In the genomic region with DNA sequence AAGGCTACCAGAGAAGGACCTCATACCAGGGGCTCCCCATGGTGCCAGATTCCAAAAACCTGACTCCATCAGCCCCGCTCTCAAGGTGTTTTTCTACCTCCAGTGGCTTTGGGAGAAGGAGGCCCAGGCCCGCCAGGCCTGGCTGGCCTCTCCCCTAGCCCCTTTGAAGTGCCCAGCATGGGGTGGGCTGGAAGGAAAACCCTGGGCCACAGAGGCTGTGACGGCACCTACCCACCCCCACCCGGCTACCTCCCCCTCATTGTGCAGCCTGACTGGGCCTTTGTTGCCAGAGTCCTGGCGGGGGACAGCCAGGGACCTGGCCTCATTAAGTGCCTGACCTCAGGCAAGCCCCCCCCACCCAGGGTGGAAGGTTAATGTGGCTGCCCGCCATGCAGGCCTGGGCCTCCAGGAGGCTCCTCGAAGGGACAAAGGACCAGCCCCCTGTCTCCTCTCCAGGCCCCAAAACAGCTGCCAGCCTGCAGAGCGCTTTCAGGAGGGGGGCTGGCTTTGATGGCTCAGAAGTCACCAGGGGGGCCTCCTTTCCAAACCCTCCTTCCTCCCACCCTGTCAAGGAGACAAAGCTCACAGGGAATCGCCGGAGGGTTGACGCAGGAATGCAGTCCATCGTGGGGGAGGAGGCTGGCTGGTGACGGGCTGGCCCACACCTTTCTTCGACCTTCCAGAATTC, we compare ENCODE assay signal across 22 cellular contexts.
DNase-seq lines count a peak whose midpoint lies in the region; ATAC-seq, FAIRE-seq and TF ChIP-seq lines count a peak whose summit lies in the region.
"Had no signal": no experiment of that assay in that cellular context is flagged by ENCODE, and none has a peak within 500 bp of the region (broad histone marks: within the 10 kb centered on the region; RNA-seq: fewer than 3 reads in every experiment).

No MANE protein-coding gene starts in this region.

- H3K27ac Mint-ChIP-seq in mesothelial cell of epicardium: peak overlapping the region; percentile 87
- H3K27ac Mint-ChIP-seq: activated naive CD8-positive, alpha-beta T cell treated with anti-CD3 and anti-CD28 coated beads, Interleukin-2, amount 50 U/mL, for 24 hours; activated T-helper 17 cell treated with anti-CD3 and anti-CD28 coated beads, Interleukin-2, amount 50 U/mL, for 72 hours; effector memory CD8-positive, alpha-beta T cell had no signal

- DNase-seq in H1 (ENCODE audit: low read depth in 1 of 2, low spot score in 2 of 2): peak; percentile 76 to 78
- DNase-seq in mesothelial cell of epicardium (ENCODE audit: low spot score in 2 of 2, unreplicated experiment in 2 of 2): no peak
- DNase-seq in NCI-H446 (lab: John Stamatoyannopoulos, UW): no peak
- DNase-seq in DMS153 treated with DMSO at 0.1 percent for 48 hours (lab: John Stamatoyannopoulos, UW; ENCODE audit: unreplicated experiment): no peak
- DNase-seq in H4 (ENCODE audit: low spot score): no peak
- DNase-seq: activated CD4-positive, CD25-positive, alpha-beta regulatory T cell treated with anti-CD3 and anti-CD28 coated beads, Interleukin-2, amount 50 U/mL, for 72 hours; activated naive CD8-positive, alpha-beta T cell treated with anti-CD3 and anti-CD28 coated beads, Interleukin-2, amount 50 U/mL, for 24 hours; effector memory CD8-positive, alpha-beta T cell; heart right ventricle; mucosa of descending colon; NCI-H1105 treated with DMSO at 0.1 percent for 48 hours; nucleus accumbens; PC-9; stimulated activated naive CD4-positive, alpha-beta T cell; upper lobe of right lung had no signal

- no peak for ATAC-seq in esophagus mucosa
- ATAC-seq: activated naive CD8-positive, alpha-beta T cell treated with anti-CD3 and anti-CD28 coated beads, Interleukin-2, amount 50 U/mL, for 24 hours; activated T-helper 17 cell treated with anti-CD3 and anti-CD28 coated beads, Interleukin-2, amount 50 U/mL, for 72 hours; effector memory CD8-positive, alpha-beta T cell; heart right ventricle; left lobe of liver; mucosa of descending colon; sciatic nerve; upper lobe of right lung had no signal

- peaks cover 32 to 55% (median 53%) of the 10 kb centered on the region in 10 experiments for H3K4me1 ChIP-seq in BLaER1 treated with 17β-estradiol and CSF1 and Interleukin-3, amounts not matched to agents 10 nM and 100 nM
- H3K4me1 ChIP-seq in HUES6 (ENCODE audit: control insufficient read depth, insufficient read depth, low read length): peaks cover 70% of the 10 kb centered on the region
- peaks cover 47 to 54% (median 50%) of the 10 kb centered on the region in 4 experiments for H3K4me1 ChIP-seq in H1 (replicated peaks in 1 of 4; ENCODE audit: control insufficient read depth in 3 of 4, insufficient read depth in 4 of 4, low read length in 3 of 4)

- no peaks in the 10 kb centered on the region for H3K79me2 ChIP-seq in H1 (ENCODE audit: control insufficient read depth in 1 of 2, insufficient read depth in 2 of 2, low read length in 2 of 2)

- peaks cover 4% of the 10 kb centered on the region; the same call in 1 of the 2 replicates for H3K79me1 ChIP-seq in H1 (ENCODE audit: low read depth, low read length)

- H3K18ac ChIP-seq in H1 (ENCODE audit: extremely low read depth, low read length): peak overlapping the region; percentile 99

- H3K56ac ChIP-seq in H1 (replicated peaks; ENCODE audit: insufficient read length, low read depth, low read length): no peak overlapping the region

- no peaks in the 10 kb centered on the region for H3K36me3 ChIP-seq in BLaER1 treated with 17β-estradiol and CSF1 and Interleukin-3, amounts not matched to agents 10 nM and 100 nM
- H3K36me3 ChIP-seq in HUES6 (ENCODE audit: control insufficient read depth, insufficient read depth, low read length): no peaks in the 10 kb centered on the region
- H3K36me3 ChIP-seq in H1 (ENCODE audit: control insufficient read depth in 2 of 4, insufficient read depth in 4 of 4, low read length in 3 of 4): no peaks in the 10 kb centered on the region
- H3K36me3 ChIP-seq: heart right ventricle, upper lobe of right lung had no signal

- peak overlapping the region; percentile 99 for H2BK5ac ChIP-seq in H1 (ENCODE audit: low read depth, low read length)

- H3K4me1 Mint-ChIP-seq in mesothelial cell of epicardium: peaks cover 57% of the 10 kb centered on the region
- H3K4me1 Mint-ChIP-seq: activated naive CD8-positive, alpha-beta T cell treated with anti-CD3 and anti-CD28 coated beads, Interleukin-2, amount 50 U/mL, for 24 hours; activated T-helper 17 cell treated with anti-CD3 and anti-CD28 coated beads, Interleukin-2, amount 50 U/mL, for 72 hours had no signal

- H3K4ac ChIP-seq in H1 (replicated peaks; ENCODE audit: insufficient read length, low read depth, low read length): no peak overlapping the region

- peak overlapping the region; percentile 100; the same call in 1 of the 2 replicates for H2BK12ac ChIP-seq in H1 (ENCODE audit: low read depth, low read length)

- no peak for FAIRE-seq in H1 (lab: Jason Lieb, UNC)

- H2BK20ac ChIP-seq in H1 (ENCODE audit: low read length): peak overlapping the region; percentile 94

- peak overlapping the region; percentile 83 for H4K8ac ChIP-seq in H1 (ENCODE audit: extremely low read depth, insufficient read depth, low read length)

- CTCF ChIA-PET in H1 (lab: Charles Lee; ENCODE audit: partially characterized antibody): interaction anchor here (0.9 to 2.0 kb wide), 5 partner anchors 17 to 184 kb away, joined by 3 to 6 read pairs (median 4); no protein-coding TSS in a partner anchor

- TF ChIP-seq CTCF in H1 (IDR thresholded peaks at IDR 0.05; ENCODE audit: control extremely low read depth in 1 of 3, insufficient read depth in 1 of 3, low read depth in 1 of 3, low read length in 3 of 3): no peak
- no peak for TF ChIP-seq CTCF in mesothelial cell of epicardium (IDR thresholded peaks at IDR 0.05; ENCODE audit: unreplicated experiment)

- H3K27me3 Mint-ChIP-seq in mesothelial cell of epicardium (ENCODE audit: low read depth): no peaks in the 10 kb centered on the region

- H3K23ac ChIP-seq in H1 (ENCODE audit: insufficient read length): no peak overlapping the region

- H3K4me2 ChIP-seq in BLaER1 treated with 17β-estradiol and CSF1 and Interleukin-3, amounts not matched to agents 10 nM and 100 nM: peak overlapping the region in 8 of 11 experiments; percentile 20 to 96 (median 92); a peak in 13 of 22 replicates
- peak overlapping the region; percentile 33 to 90 for H3K4me2 ChIP-seq in H1 (ENCODE audit: insufficient read depth in 1 of 2, low read depth in 2 of 2, low read length in 2 of 2)
- H3K4me2 ChIP-seq: PC-9 had no signal

- peak overlapping the region; percentile 81 for H4K91ac ChIP-seq in H1 (replicated peaks; ENCODE audit: insufficient read length, low read length)

- H3K4me3 ChIP-seq in BLaER1 treated with 17β-estradiol and CSF1 and Interleukin-3, amounts not matched to agents 10 nM and 100 nM: no peak overlapping the region
- H3K4me3 ChIP-seq in HUES6 (ENCODE audit: low read depth, low read length) (peak overlapping the region; percentile 36; the same call in 1 of the 2 replicates), H1 (ENCODE audit: extremely low read depth in 1 of 4, insufficient read depth in 2 of 4, low read depth in 3 of 4, low read length in 4 of 4) (peak overlapping the region in 1 of 4 experiments; percentile 29; a peak in 2 of 8 replicates)
- H3K4me3 ChIP-seq: heart right ventricle, mucosa of descending colon, PC-9, SK-N-MC, upper lobe of right lung had no signal

- H4K5ac ChIP-seq in H1 (ENCODE audit: insufficient read length, low read depth, low read length): peak overlapping the region; percentile 35

- no peak; a peak in 1 of 3 replicates for TF ChIP-seq EP300 in H1 (IDR thresholded peaks at IDR 0.05; ENCODE audit: borderline replicate concordance in 1 of 2, low read depth in 2 of 2, low read length in 2 of 2)

- no peaks in the 10 kb centered on the region for H3K36me3 Mint-ChIP-seq in mesothelial cell of epicardium

- no peak for TF ChIP-seq POLR2A in H1 (IDR thresholded peaks at IDR 0.05; ENCODE audit: control extremely low read depth in 1 of 2, low read depth in 2 of 2, low read length in 2 of 2)

- no peak overlapping the region for H2BK120ac ChIP-seq in H1 (replicated peaks; ENCODE audit: low read depth, low read length)

- POLR2A ChIA-PET in H1 (lab: Charles Lee; ENCODE audit: partially characterized antibody): interaction anchor here (0.8 kb wide), 1 partner anchor 28 kb away, joined by 3 read pairs; no protein-coding TSS in a partner anchor

- H3K23me2 ChIP-seq in H1 (ENCODE audit: low read depth, low read length): 0 out of 2 replicates have a peak, but pooled peaks cover 4% of the 10 kb centered on the region

- H2BK15ac ChIP-seq in H1 (ENCODE audit: low read length): 0 out of 2 replicates have a peak overlapping the region, but pooled peaks have one; percentile 81

- H3K14ac ChIP-seq in H1 (ENCODE audit: insufficient read length): no peak overlapping the region

- H3K9ac ChIP-seq in BLaER1 treated with 17β-estradiol and CSF1 and Interleukin-3, amounts not matched to agents 10 nM and 100 nM: peak overlapping the region in 2 of 11 experiments; percentile 12 to 34; a peak in 1 of 22 replicates
- H3K9ac ChIP-seq in HUES6 (ENCODE audit: low read length) (peak overlapping the region; percentile 91), H1 (replicated peaks in 1 of 4; ENCODE audit: extremely low read depth in 1 of 4, low read depth in 3 of 4, low read length in 3 of 4) (peak overlapping the region in 2 of 4 experiments; percentile 26 to 34; a peak in 3 of 7 replicates)

- peak overlapping the region in 1 of 11 experiments; percentile 25; a peak in 1 of 22 replicates for H3K27ac ChIP-seq in BLaER1 treated with 17β-estradiol and CSF1 and Interleukin-3, amounts not matched to agents 10 nM and 100 nM
- H3K27ac ChIP-seq in HUES6 (ENCODE audit: low read depth, low read length) (peak overlapping the region; percentile 91), H1 (ENCODE audit: low read depth, low read length) (peak overlapping the region; percentile 79)
- H3K27ac ChIP-seq: heart right ventricle, PC-9, SK-N-MC, upper lobe of right lung had no signal

- TF ChIP-seq RAD21 in H1 (IDR thresholded peaks at IDR 0.05 in 1 of 2, conservative IDR thresholded peaks at IDR 0.05 in 1 of 2; ENCODE audit: low read depth in 2 of 2, low read length in 2 of 2): no peak; a peak in 2 of 4 replicates

- WGBS in H1 (ENCODE audit: extremely low coverage in 1 of 2, insufficient coverage in 1 of 2, insufficient read length in 1 of 2, insufficient replicate concordance in 2 of 2, low coverage in 1 of 2, low lambda C conversion rate in 2 of 2, missing lambda C conversion rate in 1 of 2), 2 experiments: 16% methylated on average over 13 of the region's 14 CpGs; no CpG with 5 or more reads in 1 of the 2 experiments

- no peaks in the 10 kb centered on the region; a peak in 1 of 22 replicates for H4K20me1 ChIP-seq in BLaER1 treated with 17β-estradiol and CSF1 and Interleukin-3, amounts not matched to agents 10 nM and 100 nM
- no peaks in the 10 kb centered on the region for H4K20me1 ChIP-seq in H1 (replicated peaks in 1 of 2; ENCODE audit: control insufficient read depth in 1 of 2, insufficient read depth in 2 of 2, low read length in 2 of 2)

- no peak overlapping the region for H3K4me3 Mint-ChIP-seq in mesothelial cell of epicardium
- H3K4me3 Mint-ChIP-seq: activated naive CD8-positive, alpha-beta T cell treated with anti-CD3 and anti-CD28 coated beads, Interleukin-2, amount 50 U/mL, for 24 hours; activated T-helper 17 cell treated with anti-CD3 and anti-CD28 coated beads, Interleukin-2, amount 50 U/mL, for 72 hours; effector memory CD8-positive, alpha-beta T cell had no signal

- H2AK5ac ChIP-seq in H1 (ENCODE audit: low read depth, low read length): peak overlapping the region; percentile 68

- no peaks in the 10 kb centered on the region for H3K9me3 ChIP-seq in BLaER1 treated with 17β-estradiol and CSF1 and Interleukin-3, amounts not matched to agents 10 nM and 100 nM (replicated peaks in 1 of 11)
- H3K9me3 ChIP-seq in HUES6 (ENCODE audit: control insufficient read depth, insufficient read depth, low read depth, low read length): no peaks in the 10 kb centered on the region
- H3K9me3 ChIP-seq in H1 (ENCODE audit: insufficient read depth in 2 of 2, low read depth in 1 of 2, low read length in 1 of 2): no peaks in the 10 kb centered on the region
- H3K9me3 ChIP-seq: heart right ventricle, mucosa of descending colon, upper lobe of right lung had no signal

- no peaks in the 10 kb centered on the region for H3K9me3 Mint-ChIP-seq in mesothelial cell of epicardium
- H3K9me3 Mint-ChIP-seq: activated naive CD8-positive, alpha-beta T cell treated with anti-CD3 and anti-CD28 coated beads, Interleukin-2, amount 50 U/mL, for 24 hours; activated T-helper 17 cell treated with anti-CD3 and anti-CD28 coated beads, Interleukin-2, amount 50 U/mL, for 72 hours; effector memory CD8-positive, alpha-beta T cell had no signal

- peaks cover 0 to 13% (median 0%) of the 10 kb centered on the region in 11 experiments; a peak in 5 of 22 replicates for H3K27me3 ChIP-seq in BLaER1 treated with 17β-estradiol and CSF1 and Interleukin-3, amounts not matched to agents 10 nM and 100 nM
- H3K27me3 ChIP-seq in HUES6 (ENCODE audit: control insufficient read depth, insufficient read depth, low read length): no peaks in the 10 kb centered on the region
- H3K27me3 ChIP-seq in H1 (replicated peaks in 1 of 4; ENCODE audit: control insufficient read depth in 3 of 4, extremely low read depth in 1 of 4, insufficient read depth in 3 of 4, low read length in 3 of 4): no peaks in the 10 kb centered on the region
- H3K27me3 ChIP-seq: upper lobe of right lung had no signal

- H2AFZ ChIP-seq in H1 (ENCODE audit: low read length): no peak overlapping the region
- H2AFZ ChIP-seq: PC-9 had no signal

Comparison
In these comparisons a context has a peak if more than half of its experiments do, and no peak if none do; other contexts are left out.
1. DNase-seq: peak in H1 (2 of 2); none in mesothelial cell of epicardium (0 of 2), NCI-H446 (0 of 2), DMS153 treated with DMSO at 0.1 percent for 48 hours (single experiment) and H4 (single experiment).